10 cellular contexts compared by ENCODE assay signal in the genomic region with DNA sequence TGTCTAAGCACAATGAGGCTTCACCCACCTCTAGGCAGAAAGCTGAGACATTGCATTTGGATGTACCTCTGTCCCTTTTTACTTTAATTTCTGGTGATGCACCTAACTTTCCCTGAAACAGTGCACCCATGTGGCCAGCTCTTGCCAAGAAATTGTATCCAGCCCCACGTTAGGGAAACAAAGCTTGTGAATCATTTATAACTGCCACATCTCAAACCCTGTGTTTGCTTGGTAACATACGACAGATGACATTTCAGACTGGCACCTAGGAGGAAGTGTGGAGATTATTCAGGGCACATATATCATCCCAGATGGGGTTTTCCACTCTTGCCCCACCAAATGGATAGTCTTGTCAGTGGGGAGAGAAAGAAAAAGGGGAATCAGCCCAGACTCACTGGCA. TPM values are rescaled to one million over a fixed set of nuclear protein-coding genes. Genes with fewer than 3 reads are reported as not detected.
DNase-seq lines count a peak whose midpoint lies in the region; ATAC-seq, FAIRE-seq and TF ChIP-seq lines count a peak whose summit lies in the region.
"Had no signal": no experiment of that assay in that cellular context is flagged by ENCODE, and none has a peak within 500 bp of the region (broad histone marks: within the 10 kb centered on the region; RNA-seq: fewer than 3 reads in every experiment).

No MANE protein-coding gene starts in this region.

- in situ Hi-C loops in gastrocnemius medialis (cut with MboI; ENCODE audit: low sequenced_read_pairs in 4 of 4): loop anchor here in 1 of 4 donors (25.0 kb wide), 1 partner anchor 185 kb away; no protein-coding TSS in a partner anchor

- H3K27me3 ChIP-seq in naive thymus-derived CD4-positive, alpha-beta T cell (ENCODE audit: control insufficient read depth in 2 of 2, insufficient read depth in 2 of 2, low read length in 2 of 2): no peaks in the 10 kb centered on the region
- H3K27me3 ChIP-seq in esophagus squamous epithelium (no peaks in the 10 kb centered on the region), gastrocnemius medialis (no peaks in the 10 kb centered on the region)

- 8 to 31% methylated on average over 2 of the region's 2 CpGs for WGBS in esophagus squamous epithelium, 2 donors

- intact Hi-C loops in naive thymus-derived CD4-positive, alpha-beta T cell (cut with micrococcal nuclease): loop anchor here (5.0 to 10.0 kb wide), 5 partner anchors 115 to 1638 kb away; a partner anchor contains a TSS
- intact Hi-C loops in esophagus squamous epithelium (cut with DNase I): no loop called here
- intact Hi-C loops in gastrocnemius medialis (cut with DNase I; ENCODE audit: low total_unique reads): loop anchor here (10.0 kb wide), 1 partner anchor 1042 kb away; a partner anchor contains a TSS

- TF ChIP-seq POLR2A in esophagus squamous epithelium (IDR thresholded peaks at IDR 0.05): no peak
- no peak for TF ChIP-seq POLR2A in gastrocnemius medialis (IDR thresholded peaks at IDR 0.05)

- FAIRE-seq in RCC 7860 (lab: Jason Lieb, UNC): no peak

- H3K9me3 ChIP-seq in naive thymus-derived CD4-positive, alpha-beta T cell (ENCODE audit: control insufficient read depth in 2 of 3, low read length in 3 of 3): no peaks in the 10 kb centered on the region
- H3K9me3 ChIP-seq in esophagus squamous epithelium (no peaks in the 10 kb centered on the region), gastrocnemius medialis (no peaks in the 10 kb centered on the region)

- POLR2A ChIA-PET in naive thymus-derived CD4-positive, alpha-beta T cell (lab: Charles Lee): interaction anchor here (1.4 to 28.0 kb wide), 2 partner anchors 13 to 18 kb away, joined by 8 to 656 read pairs; a partner anchor contains a TSS

- TF ChIP-seq CTCF in GM12864 (IDR thresholded peaks at IDR 0.05; ENCODE audit: low read depth, low read length, missing control alignments): peak; percentile 11
- peak; percentile 22 for TF ChIP-seq CTCF in fibroblast of pulmonary artery (IDR thresholded peaks at IDR 0.05; ENCODE audit: low read length, missing control alignments)
- TF ChIP-seq CTCF in esophagus squamous epithelium (IDR thresholded peaks at IDR 0.05): no peak
- TF ChIP-seq CTCF in gastrocnemius medialis (IDR thresholded peaks at IDR 0.05 in 4 of 5, conservative IDR thresholded peaks at IDR 0.05 in 1 of 5): no peak

- H3K36me3 ChIP-seq in naive thymus-derived CD4-positive, alpha-beta T cell (ENCODE audit: control insufficient read depth in 2 of 3, insufficient read depth in 3 of 3, low read length in 3 of 3): peaks cover 0 to 74% (median 5%) of the 10 kb centered on the region in 3 experiments
- H3K36me3 ChIP-seq in esophagus squamous epithelium: peaks cover 20 to 70% (median 27%) of the 10 kb centered on the region in 3 donors
- H3K36me3 ChIP-seq in gastrocnemius medialis: peaks cover 0 to 50% of the 10 kb centered on the region in 2 donors

- H3K4me3 ChIP-seq in GM12864 (ENCODE audit: low read depth, low read length) (no peak overlapping the region), fibroblast of pulmonary artery (replicated peaks; ENCODE audit: low read depth, low read length) (no peak overlapping the region), esophagus squamous epithelium (no peak overlapping the region), gastrocnemius medialis (no peak overlapping the region)
- no peak overlapping the region for H3K4me3 ChIP-seq in naive thymus-derived CD4-positive, alpha-beta T cell (ENCODE audit: low read length)

- peak; percentile 32 for DNase-seq in AG08395 (ENCODE audit: low spot score)
- DNase-seq in GM12864 (ENCODE audit: low read depth): no peak
- peak; percentile 65 for DNase-seq in RCC 7860 (ENCODE audit: low spot score)
- DNase-seq in fibroblast of pulmonary artery (ENCODE audit: low read depth): no peak
- DNase-seq in caudate nucleus (lab: John Stamatoyannopoulos, UW): no peak
- no peak for DNase-seq in naive thymus-derived CD4-positive, alpha-beta T cell
- no peak for DNase-seq in esophagus squamous epithelium (lab: John Stamatoyannopoulos, UW)
- no peak for DNase-seq in gastrocnemius medialis
- DNase-seq: activated CD8-positive, alpha-beta memory T cell treated with anti-CD3 and anti-CD28 coated beads, Interleukin-2, amount 50 U/mL, for 48 hours; NCI-H748 treated with DMSO at 0.1 percent for 48 hours had no signal

- peaks cover 34 to 82% (median 65%) of the 10 kb centered on the region in 7 donors for H3K4me1 Mint-ChIP-seq in naive thymus-derived CD4-positive, alpha-beta T cell

- peaks cover 42 to 47% of the 10 kb centered on the region in 2 donors for H3K4me1 ChIP-seq in naive thymus-derived CD4-positive, alpha-beta T cell (ENCODE audit: control insufficient read depth in 2 of 2, insufficient read depth in 2 of 2, low read length in 2 of 2)
- H3K4me1 ChIP-seq in esophagus squamous epithelium (peaks cover 38 to 92% (median 46%) of the 10 kb centered on the region in 3 donors), gastrocnemius medialis (peaks cover 54 to 64% of the 10 kb centered on the region in 2 donors)

- CTCF ChIA-PET in naive thymus-derived CD4-positive, alpha-beta T cell (lab: Charles Lee): interaction anchor here (0.8 to 1.0 kb wide), 2 partner anchors 11 to 32 kb away, joined by 3 read pairs; no protein-coding TSS in a partner anchor

- peak overlapping the region in 5 of 10 donors; percentile 5 to 29 (median 17) for H3K4me3 Mint-ChIP-seq in naive thymus-derived CD4-positive, alpha-beta T cell

- H3K27ac ChIP-seq in caudate nucleus (ENCODE audit: low read depth, low read length) (no peak overlapping the region), esophagus squamous epithelium (no peak overlapping the region), gastrocnemius medialis (no peak overlapping the region)
- no peak overlapping the region for H3K27ac ChIP-seq in naive thymus-derived CD4-positive, alpha-beta T cell (ENCODE audit: low read depth, low read length)

- H3K36me3 Mint-ChIP-seq in naive thymus-derived CD4-positive, alpha-beta T cell: peaks cover 0 to 25% (median 4%) of the 10 kb centered on the region in 5 donors

- no peaks in the 10 kb centered on the region for H3K9me3 Mint-ChIP-seq in naive thymus-derived CD4-positive, alpha-beta T cell

- peak overlapping the region in 4 of 9 donors; percentile 38 to 65 (median 58) for H3K27ac Mint-ChIP-seq in naive thymus-derived CD4-positive, alpha-beta T cell

- ATAC-seq in naive thymus-derived CD4-positive, alpha-beta T cell: no peak
- no peak for ATAC-seq in gastrocnemius medialis

- no peaks in the 10 kb centered on the region for H3K27me3 Mint-ChIP-seq in naive thymus-derived CD4-positive, alpha-beta T cell

RNA-seq across cellular contexts. Expression of a gene that starts 2.1 kb away (rescaled TPM):
- total RNA-seq in naive thymus-derived CD4-positive, alpha-beta T cell: 10 to 100 TPM; 23.3 to 42.6 (median 32.8) TPM
- 10 to 100 TPM; 42.4 to 52.9 TPM for polyA plus RNA-seq in naive thymus-derived CD4-positive, alpha-beta T cell
- total RNA-seq in esophagus squamous epithelium (10 to 100 TPM; 18.1 to 21.9 (median 20.5) TPM), gastrocnemius medialis (10 to 100 TPM; 13.3 to 19.9 (median 17.8) TPM)

RNA-seq across cellular contexts. Expression of a gene that starts 2.2 kb away (rescaled TPM):
- 10 to 100 TPM; 35.3 to 48.9 (median 47.7) TPM for total RNA-seq in naive thymus-derived CD4-positive, alpha-beta T cell
- 10 to 100 TPM; 27.2 to 36.2 TPM for polyA plus RNA-seq in naive thymus-derived CD4-positive, alpha-beta T cell
- total RNA-seq in esophagus squamous epithelium: 10 to 100 TPM; 10.4 to 21.2 (median 16.1) TPM
- total RNA-seq in gastrocnemius medialis: 10 to 100 TPM; 14.1 to 26.2 (median 23.1) TPM

RNA-seq across cellular contexts. Expression of a gene that starts 6.6 kb away (rescaled TPM):
- 10 to 100 TPM; 17.7 to 32.4 (median 19.9) TPM for total RNA-seq in naive thymus-derived CD4-positive, alpha-beta T cell
- polyA plus RNA-seq in naive thymus-derived CD4-positive, alpha-beta T cell: 10 to 100 TPM; 26.0 to 40.9 TPM
- total RNA-seq in esophagus squamous epithelium (10 to 100 TPM; 24.2 to 41.6 (median 30.6) TPM), gastrocnemius medialis (10 to 100 TPM; 26.9 to 57.8 (median 42.3) TPM)

RNA-seq across cellular contexts. Expression of a gene that starts 7.2 kb away (rescaled TPM):
- total RNA-seq in naive thymus-derived CD4-positive, alpha-beta T cell: 1 to 10 TPM in 4 of 5 experiments, under 1 TPM in 1; 0.91 to 3.8 (median 2.8) TPM
- under 1 TPM; 0.07 to 0.30 TPM for polyA plus RNA-seq in naive thymus-derived CD4-positive, alpha-beta T cell
- 1 to 10 TPM in 1 of 4 donors, not detected in 3; 1.1 TPM for total RNA-seq in esophagus squamous epithelium
- 1 to 10 TPM in 1 of 4 donors, not detected in 3; 3.0 TPM for total RNA-seq in gastrocnemius medialis

RNA-seq across cellular contexts. Expression of a gene that starts 12.1 kb away (rescaled TPM):
- 100 to 1,000 TPM in 1 of 5 experiments, 10 to 100 TPM in 4; 39.4 to 105 (median 69.6) TPM for total RNA-seq in naive thymus-derived CD4-positive, alpha-beta T cell
- polyA plus RNA-seq in naive thymus-derived CD4-positive, alpha-beta T cell: 10 to 100 TPM; 32.7 to 47.9 TPM
- 10 to 100 TPM; 11.9 to 31.7 (median 24.9) TPM for total RNA-seq in esophagus squamous epithelium
- 10 to 100 TPM; 13.3 to 22.5 (median 18.0) TPM for total RNA-seq in gastrocnemius medialis

Comparison
In these comparisons a context has a peak if more than half of its experiments do, and no peak if none do; other contexts are left out.
1. DNase-seq: peak in AG08395 (single experiment) and RCC 7860 (single experiment); none in GM12864 (single experiment), fibroblast of pulmonary artery (single experiment), caudate nucleus (0 of 61), naive thymus-derived CD4-positive, alpha-beta T cell (0 of 9), esophagus squamous epithelium (single experiment) and gastrocnemius medialis (0 of 2).
2. CTCF ChIP-seq: peak in GM12864 (single experiment) and fibroblast of pulmonary artery (single experiment); none in esophagus squamous epithelium (0 of 6) and gastrocnemius medialis (0 of 5).